In genomic region chr16:2883027-2883846, GRCh38 we compare ENCODE assay signal across 8 cellular contexts. TPM values are rescaled to one million over a fixed set of nuclear protein-coding genes. Genes with fewer than 3 reads are reported as not detected.
DNase-seq lines count a peak whose midpoint lies in the region; ATAC-seq and TF ChIP-seq lines count a peak whose summit lies in the region.

Gene FLYWCH2 (plus strand): TSS chr16:2883215. CDS start chr16:2896450, 13,235 bp downstream.

- CTCF ChIA-PET in activated CD4-positive, alpha-beta T cell treated with anti-CD3 and anti-CD28 coated beads for 36 hours (lab: Charles Lee) = interaction anchor here (0.6 to 2.3 kb wide), 22 partner anchors 8 to 959 kb away, joined by 3 to 14 read pairs (median 4); partner anchors contain the start of gene FLYWCH1

- intact Hi-C loops in activated CD4-positive, alpha-beta T cell treated with anti-CD3 and anti-CD28 coated beads for 36 hours (cut with DNase I, micrococcal nuclease) = loop anchor here (1.0 to 2.0 kb wide), 12 partner anchors 14 to 615 kb away; partner anchors contain the start of genes FLYWCH1 (in 1 of the 2), PAQR4 (in 1 of the 2), RNPS1 (in 1 of the 2) and SRRM2 (in 1 of the 2)

- no peaks in the 10 kb centered on the region for H3K27me3 Mint-ChIP-seq in activated CD4-positive, alpha-beta T cell treated with anti-CD3 and anti-CD28 coated beads for 36 hours

- no peak for TF ChIP-seq CTCF in choroid plexus epithelial cell (conservative IDR thresholded peaks at IDR 0.05; ENCODE audit: low read depth, low read length)

- no peaks in the 10 kb centered on the region for H3K36me3 Mint-ChIP-seq in activated CD4-positive, alpha-beta T cell treated with anti-CD3 and anti-CD28 coated beads for 36 hours (ENCODE audit: low read depth)

- peak within 1 kb of the TSS; percentile 92 for H3K27ac Mint-ChIP-seq in activated CD4-positive, alpha-beta T cell treated with anti-CD3 and anti-CD28 coated beads for 36 hours

- H3K9me3 Mint-ChIP-seq in activated CD4-positive, alpha-beta T cell treated with anti-CD3 and anti-CD28 coated beads for 36 hours (ENCODE audit: low read depth) = no peaks in the 10 kb centered on the region

- peaks cover 10% of the 10 kb centered on the region for H3K4me1 Mint-ChIP-seq in activated CD4-positive, alpha-beta T cell treated with anti-CD3 and anti-CD28 coated beads for 36 hours

- peak; percentile 67 for ATAC-seq in HG03442 (IDR thresholded peaks at IDR 0.05; ENCODE audit: unreplicated experiment)
- ATAC-seq in activated CD4-positive, alpha-beta T cell treated with anti-CD3 and anti-CD28 coated beads for 36 hours = peak; percentile 84

- POLR2A ChIA-PET in activated CD4-positive, alpha-beta T cell treated with anti-CD3 and anti-CD28 coated beads for 36 hours (lab: Charles Lee) = interaction anchor here (0.6 to 2.3 kb wide), 8 partner anchors 15 to 1101 kb away, joined by 3 to 13 read pairs (median 4); partner anchors contain the start of genes FLYWCH1, NUBP2 and SPSB3

- DNase-seq in Ammon's horn (ENCODE audit: low spot score) (peak; percentile 96), GM19238 (ENCODE audit: insufficient read length, low spot score) (peak; percentile 90), NCI-H524 (lab: John Stamatoyannopoulos, UW) (peak; percentile 95 to 97), choroid plexus epithelial cell (ENCODE audit: low read depth) (peak; percentile 97), kidney glomerular epithelial cell (lab: John Stamatoyannopoulos, UW) (peak; percentile 97)
- peak; percentile 99 for DNase-seq in activated CD4-positive, alpha-beta T cell treated with anti-CD3 and anti-CD28 coated beads for 36 hours
- DNase-seq in stimulated activated CD4-positive, alpha-beta T cell treated with anti-CD3 and anti-CD28 coated beads, Interleukin-1b, Interleukin-23, amount 100 ng/mL, for 1 hour (ENCODE audit: low read depth in 2 of 2) = peak; percentile 99 to 100

- peak within 1 kb of the TSS; percentile 85 for H3K4me3 Mint-ChIP-seq in activated CD4-positive, alpha-beta T cell treated with anti-CD3 and anti-CD28 coated beads for 36 hours

- H3K4me3 ChIP-seq in choroid plexus epithelial cell (ENCODE audit: low read depth, low read length) = peak within 1 kb of the TSS; percentile 97

RNA-seq across cellular contexts. Expression of gene FLYWCH2, which starts in this region (rescaled TPM):
- 10 to 100 TPM; 16.8 to 17.3 TPM for total RNA-seq in activated CD4-positive, alpha-beta T cell treated with anti-CD3 and anti-CD28 coated beads for 36 hours

Comparison
In these comparisons a context has a peak if more than half of its experiments do, and no peak if none do; other contexts are left out.
1. Peak in every context shown above with its lines: DNase-seq, ATAC-seq and H3K4me3 ChIP-seq.